In genomic region chr14:23301288-23301968, GRCh38 we compare ENCODE assay signal across 1 cellular context.
TF ChIP-seq lines count a peak whose summit lies in the region.

No MANE protein-coding gene starts in this region.

TF ChIP-seq in K562, 482 proteins besides CTCF, POLR2A, EP300 and RAD21 (continues in another document):
- TF ChIP-seq MITF (IDR thresholded peaks at IDR 0.05) (peak; percentile 100), GABPB2 (CRISPR knock-in tag; conservative IDR thresholded peaks at IDR 0.05) (no peak), ZFP91 (CRISPR knock-in tag; IDR thresholded peaks at IDR 0.05) (no peak), ZFP30 (CRISPR knock-in tag; IDR thresholded peaks at IDR 0.05; ENCODE audit: borderline replicate concordance) (no peak), E2F8 (IDR thresholded peaks at IDR 0.05; ENCODE audit: low read depth, partially characterized antibody) (peak; percentile 44), XRCC4 (IDR thresholded peaks at IDR 0.05; ENCODE audit: extremely low read depth, insufficient read depth, insufficient read length) (no peak), BCLAF1 (IDR thresholded peaks at IDR 0.05; ENCODE audit: borderline replicate concordance in 1 of 2, control insufficient read depth in 1 of 2, low read depth in 2 of 2, low read length in 1 of 2) (0 out of 4 replicates have a peak, but pooled peaks of 1 of the 2 experiments have one; percentile 62), ZBTB26 (CRISPR knock-in tag; IDR thresholded peaks at IDR 0.05) (no peak), YY1 (IDR thresholded peaks at IDR 0.05; ENCODE audit: borderline replicate concordance in 1 of 3, control insufficient read depth in 1 of 3, extremely low read depth in 1 of 3, insufficient read depth in 3 of 3, insufficient read length in 1 of 3, insufficient replicate concordance in 2 of 3, low read depth in 1 of 3, low read length in 2 of 3) (peak in 1 of 3 experiments; percentile 78), NCOA1 (IDR thresholded peaks at IDR 0.05; ENCODE audit: low read depth) (no peak), FOXA1 (IDR thresholded peaks at IDR 0.05; ENCODE audit: borderline replicate concordance) (no peak), CHCHD3 (CRISPR knock-in tag; IDR thresholded peaks at IDR 0.05) (no peak), GTF2B (IDR thresholded peaks at IDR 0.05; ENCODE audit: extremely low read depth, insufficient read length) (no peak), NCOA6 (IDR thresholded peaks at IDR 0.05) (no peak), ELK1 (CRISPR knock-in tag; IDR thresholded peaks at IDR 0.05) (no peak), PML (IDR thresholded peaks at IDR 0.05; ENCODE audit: low read length) (no peak), E2F5 (CRISPR knock-in tag; IDR thresholded peaks at IDR 0.05) (no peak), PHB2 (IDR thresholded peaks at IDR 0.05; ENCODE audit: low read depth) (no peak), TRIM25 (IDR thresholded peaks at IDR 0.05; ENCODE audit: borderline replicate concordance) (no peak), E2F6 (IDR thresholded peaks at IDR 0.05; ENCODE audit: borderline replicate concordance in 1 of 2, extremely low read depth in 1 of 2, insufficient read depth in 1 of 2, insufficient read length in 1 of 2, low read depth in 1 of 2, low read length in 1 of 2, poor library complexity in 1 of 2, severe bottlenecking in 1 of 2) (peak; percentile 77 to 90), ZNF143 (CRISPR knock-in tag; IDR thresholded peaks at IDR 0.05) (no peak), KAT2B (IDR thresholded peaks at IDR 0.05; ENCODE audit: low read depth, low read length) (no peak), RFX1 (IDR thresholded peaks at IDR 0.05) (no peak), IRF9 (tag; IDR thresholded peaks at IDR 0.05) (no peak), JUND (IDR thresholded peaks at IDR 0.05; ENCODE audit: borderline replicate concordance, low read depth, low read length) (peak; percentile 52), JUND (tag; IDR thresholded peaks at IDR 0.05; ENCODE audit: borderline replicate concordance, low read depth, low read length) (peak; percentile 49; the same call in 1 of the 3 replicates), ADNP (tag; IDR thresholded peaks at IDR 0.05) (no peak), ZNF830 (CRISPR knock-in tag; IDR thresholded peaks at IDR 0.05) (no peak), ZNF175 (CRISPR knock-in tag; IDR thresholded peaks at IDR 0.05; ENCODE audit: low read depth) (peak; percentile 72), MAFK (IDR thresholded peaks at IDR 0.05; ENCODE audit: low read length) (peak; percentile 85), ZNF212 (CRISPR knock-in tag; IDR thresholded peaks at IDR 0.05) (no peak), ZNF592 (IDR thresholded peaks at IDR 0.05) (no peak), ZBTB7A (IDR thresholded peaks at IDR 0.05; ENCODE audit: borderline replicate concordance, control insufficient read depth, low read depth, low read length) (0 out of 2 replicates have a peak, but pooled peaks have one; percentile 56), MEF2D (tag; conservative IDR thresholded peaks at IDR 0.05; ENCODE audit: low read depth) (no peak), HOXB6 (CRISPR knock-in tag; IDR thresholded peaks at IDR 0.05; ENCODE audit: borderline replicate concordance) (no peak)
